14 cellular contexts compared by ENCODE assay signal in genomic region chr6:134534708-134535149, GRCh38.
DNase-seq lines count a peak whose midpoint lies in the region; ATAC-seq and TF ChIP-seq lines count a peak whose summit lies in the region.
"Had no signal": no experiment of that assay in that cellular context is flagged by ENCODE, and none has a peak within 500 bp of the region (broad histone marks: within the 10 kb centered on the region; RNA-seq: fewer than 3 reads in every experiment).

No MANE protein-coding gene starts in this region.

- H3K9me3 ChIP-seq in heart right ventricle (no peaks in the 10 kb centered on the region), upper lobe of right lung (no peaks in the 10 kb centered on the region), ascending aorta (no peaks in the 10 kb centered on the region)

- peak in 3 of 8 donors; percentile 20 to 50 (median 32) for ATAC-seq in heart right ventricle
- peak; percentile 35 for ATAC-seq in upper lobe of right lung
- ATAC-seq in GM21423 (IDR thresholded peaks at IDR 0.05; ENCODE audit: unreplicated experiment), result no peak

- no peaks in the 10 kb centered on the region for H3K36me3 Mint-ChIP-seq in activated naive CD4-positive, alpha-beta T cell treated with anti-CD3 and anti-CD28 coated beads, Interleukin-2, amount 50 U/mL, for 24 hours
- H3K36me3 Mint-ChIP-seq: immature natural killer cell had no signal

- DNase-seq in stimulated activated CD4-positive, alpha-beta T cell treated with anti-CD3 and anti-CD28 coated beads, Interleukin-1b, Interleukin-23, amount 100 ng/mL, for 48 hours, result peak; percentile 24
- DNase-seq in stimulated activated CD4-positive, alpha-beta T cell treated with anti-CD3 and anti-CD28 coated beads, Interleukin-4, amount 100 ng/mL, for 24 hours, result no peak
- DNase-seq in heart right ventricle (no peak), upper lobe of right lung (no peak), ascending aorta (ENCODE audit: low spot score in 2 of 2) (no peak), cerebellar nuclear complex (lab: John Stamatoyannopoulos, UW) (no peak)
- DNase-seq: immature natural killer cell, MV-4-11, NCI-H446 treated with DMSO at 0.1 percent for 48 hours had no signal

- peak overlapping the region in 7 of 10 donors; percentile 10 to 60 (median 28) for H3K27ac ChIP-seq in heart right ventricle
- H3K27ac ChIP-seq in upper lobe of right lung, result no peak overlapping the region
- H3K27ac ChIP-seq in ascending aorta, result no peak overlapping the region
- H3K27ac ChIP-seq: C4-2B had no signal

- 74 to 85% methylated on average over 2 of the region's 2 CpGs for WGBS in heart right ventricle, 2 donors

- H3K36me3 ChIP-seq in heart right ventricle (no peaks in the 10 kb centered on the region), upper lobe of right lung (no peaks in the 10 kb centered on the region), ascending aorta (no peaks in the 10 kb centered on the region)

- H3K4me3 Mint-ChIP-seq in activated naive CD4-positive, alpha-beta T cell treated with anti-CD3 and anti-CD28 coated beads, Interleukin-2, amount 50 U/mL, for 24 hours, result peak overlapping the region; percentile 24
- H3K4me3 Mint-ChIP-seq: immature natural killer cell, nephron had no signal

- TF ChIP-seq CTCF in heart right ventricle (IDR thresholded peaks at IDR 0.05), result no peak
- no peak for TF ChIP-seq CTCF in upper lobe of right lung (IDR thresholded peaks at IDR 0.05)
- no peak for TF ChIP-seq CTCF in ascending aorta (IDR thresholded peaks at IDR 0.05)

- no peaks in the 10 kb centered on the region for H3K9me3 Mint-ChIP-seq in activated naive CD4-positive, alpha-beta T cell treated with anti-CD3 and anti-CD28 coated beads, Interleukin-2, amount 50 U/mL, for 24 hours
- H3K9me3 Mint-ChIP-seq: immature natural killer cell, nephron had no signal

- no peaks in the 10 kb centered on the region for H3K27me3 Mint-ChIP-seq in activated naive CD4-positive, alpha-beta T cell treated with anti-CD3 and anti-CD28 coated beads, Interleukin-2, amount 50 U/mL, for 24 hours

- H3K4me1 ChIP-seq in heart right ventricle, result peaks cover 0 to 52% (median 19%) of the 10 kb centered on the region in 9 donors
- peaks cover 11% of the 10 kb centered on the region for H3K4me1 ChIP-seq in upper lobe of right lung
- no peaks in the 10 kb centered on the region for H3K4me1 ChIP-seq in ascending aorta

- peaks cover 50% of the 10 kb centered on the region for H3K4me1 Mint-ChIP-seq in activated naive CD4-positive, alpha-beta T cell treated with anti-CD3 and anti-CD28 coated beads, Interleukin-2, amount 50 U/mL, for 24 hours
- H3K4me1 Mint-ChIP-seq: immature natural killer cell had no signal

- H3K27ac Mint-ChIP-seq in activated naive CD4-positive, alpha-beta T cell treated with anti-CD3 and anti-CD28 coated beads, Interleukin-2, amount 50 U/mL, for 24 hours, result peak overlapping the region; percentile 81
- H3K27ac Mint-ChIP-seq: immature natural killer cell, nephron had no signal

- no peaks in the 10 kb centered on the region for H3K27me3 ChIP-seq in heart right ventricle
- H3K27me3 ChIP-seq in upper lobe of right lung, result no peaks in the 10 kb centered on the region
- H3K27me3 ChIP-seq in ascending aorta, result no peaks in the 10 kb centered on the region

- H3K4me3 ChIP-seq in heart right ventricle (no peak overlapping the region), upper lobe of right lung (no peak overlapping the region), ascending aorta (no peak overlapping the region)
- H3K4me3 ChIP-seq: skin epidermis had no signal

- intact Hi-C loops in heart right ventricle (cut with DNase I), result loop anchor here in 2 of 10 donors (5.0 kb wide), 1 partner anchor 357 kb away; no protein-coding TSS in a partner anchor
- intact Hi-C loops in upper lobe of right lung (cut with DNase I), result no loop called here
- intact Hi-C loops in ascending aorta (cut with DNase I), result no loop called here

Comparison
In these comparisons a context has a peak if more than half of its experiments do, and no peak if none do; other contexts are left out.
1. H3K27ac ChIP-seq: peak in heart right ventricle (7 of 10); none in upper lobe of right lung (single experiment) and ascending aorta (0 of 2).